10 cellular contexts compared by ENCODE assay signal in genomic region chr6:11975353-11975977, GRCh38. TPM values are rescaled to one million over a fixed set of nuclear protein-coding genes. Genes with fewer than 3 reads are reported as not detected.
DNase-seq lines count a peak whose midpoint lies in the region; ATAC-seq and TF ChIP-seq lines count a peak whose summit lies in the region.
"Had no signal": no experiment of that assay in that cellular context is flagged by ENCODE, and none has a peak within 500 bp of the region (broad histone marks: within the 10 kb centered on the region; RNA-seq: fewer than 3 reads in every experiment).

No MANE protein-coding gene starts in this region.

- H3K27me3 ChIP-seq in HL-60 (ENCODE audit: insufficient read depth, poor library complexity, severe bottlenecking) (no peaks in the 10 kb centered on the region), ascending aorta (no peaks in the 10 kb centered on the region)
- H3K27me3 ChIP-seq: pancreas had no signal

- H3K27me3 Mint-ChIP-seq in stimulated activated naive B cell treated with anti-CD40 and anti-IgM and Interleukin-4, amounts not matched to agents 10 μg/mL and 1 μg/mL and 100 μg/mL, for 72 hours = peaks cover 0 to 3% of the 10 kb centered on the region in 2 donors

- intact Hi-C loops in ascending aorta (cut with DNase I) = no loop called here

- H3K4me3 Mint-ChIP-seq in stimulated activated naive B cell treated with anti-CD40 and anti-IgM and Interleukin-4, amounts not matched to agents 10 μg/mL and 1 μg/mL and 100 μg/mL, for 72 hours = peak overlapping the region in 1 of 2 donors; percentile 25
- H3K4me3 Mint-ChIP-seq: brain had no signal

- H3K27ac ChIP-seq in HL-60 (replicated peaks) (peak overlapping the region; percentile 46), ascending aorta (no peak overlapping the region)
- H3K27ac ChIP-seq: pancreas had no signal

- H3K4me3 ChIP-seq in GM12864 (ENCODE audit: low read depth, low read length) (no peak overlapping the region), HL-60 (replicated peaks; ENCODE audit: insufficient read depth, low read length) (no peak overlapping the region), ascending aorta (no peak overlapping the region)
- H3K4me3 ChIP-seq: pancreas had no signal

- TF ChIP-seq CTCF in GM12864 (IDR thresholded peaks at IDR 0.05; ENCODE audit: low read depth, low read length, missing control alignments) (no peak), HL-60 (IDR thresholded peaks at IDR 0.05; ENCODE audit: insufficient read depth, low read length) (no peak), ascending aorta (IDR thresholded peaks at IDR 0.05) (no peak)

- peaks cover 15 to 25% of the 10 kb centered on the region in 2 donors for H3K4me1 Mint-ChIP-seq in stimulated activated naive B cell treated with anti-CD40 and anti-IgM and Interleukin-4, amounts not matched to agents 10 μg/mL and 1 μg/mL and 100 μg/mL, for 72 hours

- peaks cover 0 to 3% of the 10 kb centered on the region in 2 donors for H3K36me3 Mint-ChIP-seq in stimulated activated naive B cell treated with anti-CD40 and anti-IgM and Interleukin-4, amounts not matched to agents 10 μg/mL and 1 μg/mL and 100 μg/mL, for 72 hours
- H3K36me3 Mint-ChIP-seq: brain had no signal

- H3K9me3 ChIP-seq in ascending aorta = no peaks in the 10 kb centered on the region
- H3K9me3 ChIP-seq: pancreas had no signal

- H3K27ac Mint-ChIP-seq in stimulated activated naive B cell treated with anti-CD40 and anti-IgM and Interleukin-4, amounts not matched to agents 10 μg/mL and 1 μg/mL and 100 μg/mL, for 72 hours = peak overlapping the region; percentile 56
- H3K27ac Mint-ChIP-seq: brain had no signal

- H3K9me3 Mint-ChIP-seq in stimulated activated naive B cell treated with anti-CD40 and anti-IgM and Interleukin-4, amounts not matched to agents 10 μg/mL and 1 μg/mL and 100 μg/mL, for 72 hours = no peaks in the 10 kb centered on the region
- H3K9me3 Mint-ChIP-seq: brain had no signal

- no peaks in the 10 kb centered on the region for H3K36me3 ChIP-seq in ascending aorta
- H3K36me3 ChIP-seq: pancreas had no signal

- peak; percentile 66 for DNase-seq in GM12864 (ENCODE audit: low read depth)
- peak; percentile 90 to 93 for DNase-seq in HL-60 (ENCODE audit: low read depth in 1 of 2, low spot score in 1 of 2)
- peak; percentile 14 to 66 for DNase-seq in ascending aorta (ENCODE audit: low spot score in 2 of 2)
- DNase-seq in stimulated activated naive B cell treated with anti-CD40 and anti-IgM and Interleukin-4, amounts not matched to agents 10 μg/mL and 1 μg/mL and 100 μg/mL, for 72 hours = peak; percentile 65
- no peak for DNase-seq in SW 1271 (lab: John Stamatoyannopoulos, UW)
- no peak for DNase-seq in RKO (ENCODE audit: low spot score)
- DNase-seq in ureter (ENCODE audit: low spot score) = no peak

- peak; percentile 79 for ATAC-seq in GM21367 (IDR thresholded peaks at IDR 0.05; ENCODE audit: unreplicated experiment)
- ATAC-seq in stimulated activated naive B cell treated with anti-CD40 and anti-IgM and Interleukin-4, amounts not matched to agents 10 μg/mL and 1 μg/mL and 100 μg/mL, for 72 hours (replicated peaks) = peak; percentile 99 to 100

- H3K4me1 ChIP-seq in ascending aorta = peaks cover 0 to 5% of the 10 kb centered on the region in 2 donors
- H3K4me1 ChIP-seq: pancreas had no signal

RNA-seq across cellular contexts. Expression of gene HIVEP1, which starts 36.6 kb away (rescaled TPM):
- total RNA-seq in ascending aorta (31.7 TPM), ureter (42.5 TPM)

Comparison
In these comparisons a context has a peak if more than half of its experiments do, and no peak if none do; other contexts are left out.
1. DNase-seq: peak in GM12864 (single experiment), HL-60 (2 of 2), ascending aorta (2 of 2) and stimulated activated naive B cell treated with anti-CD40 and anti-IgM and Interleukin-4, amounts not matched to agents 10 μg/mL and 1 μg/mL and 100 μg/mL, for 72 hours (single experiment); none in SW 1271 (0 of 2), RKO (single experiment) and ureter (single experiment).